Comparison of ENCODE assay signal across 24 cellular contexts in the genomic region with DNA sequence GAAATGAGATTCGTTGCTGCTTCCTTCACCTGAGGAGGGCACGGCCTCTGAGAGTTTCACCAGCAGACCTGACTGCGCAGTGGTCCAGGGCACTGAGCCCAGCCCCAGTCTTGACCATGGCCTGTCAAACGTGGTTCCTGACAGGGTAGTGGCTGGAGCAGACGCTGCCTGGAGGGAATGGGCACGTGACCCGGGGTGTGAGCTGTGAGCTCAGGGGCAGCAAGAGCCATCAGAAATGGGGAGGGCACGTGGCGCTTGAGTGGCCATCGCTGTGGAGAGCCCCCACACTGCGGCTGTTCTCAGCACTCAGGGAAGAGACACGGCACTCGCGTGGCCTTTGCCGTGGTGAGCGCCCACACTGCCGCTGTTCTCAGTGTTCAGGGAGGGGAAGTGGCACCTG. TPM values are rescaled to one million over a fixed set of nuclear protein-coding genes. Genes with fewer than 3 reads are reported as not detected.
"Had no signal": no experiment of that assay in that cellular context is flagged by ENCODE, and none has a peak within 500 bp of the region (broad histone marks: within the 10 kb centered on the region; RNA-seq: fewer than 3 reads in every experiment).

No MANE protein-coding gene starts in this region.

- H3K9me3 ChIP-seq: heart right ventricle, left lung, lower lobe of right lung, pancreas, prostate gland, sigmoid colon, tibial nerve, upper lobe of left lung had no signal

- H3K4me3 ChIP-seq: heart right ventricle, hepatocyte, left lung, lower lobe of right lung, pancreas, prostate gland, sigmoid colon, spleen, tibial nerve, upper lobe of left lung had no signal

- H3K36me3 ChIP-seq: prostate gland had no signal

- H3K27me3 ChIP-seq: heart right ventricle, hepatocyte, left lung, pancreas, sigmoid colon, spleen, tibial nerve, upper lobe of left lung had no signal

- H3K4me2 ChIP-seq: hepatocyte had no signal

- DNase-seq: immature natural killer cell; kidney; left colon; left lung; lower lobe of right lung; mammary epithelial cell; mesendoderm; naive B cell; pancreas; posterior cingulate gyrus; retina; sigmoid colon; small intestine; spleen; stimulated activated CD4-positive, alpha-beta T cell treated with anti-CD3 and anti-CD28 coated beads, Interleukin-2, amount 100 ng/mL, for 48 hours; stimulated activated CD4-positive, alpha-beta T cell treated with anti-CD3 and anti-CD28 coated beads, Interleukin-4, amount 100 ng/mL, for 4 hours; stimulated activated CD8-positive, alpha-beta memory T cell treated with anti-CD3 and anti-CD28 coated beads, Interleukin-4, amount 100 ng/mL, for 48 hours; stimulated activated naive CD4-positive, alpha-beta T cell treated with Interleukin-2 at 50 U/mL for 16 hours; stimulated activated naive CD8-positive, alpha-beta T cell treated with anti-CD3 and anti-CD28 coated beads, Interleukin-15, amount 100 ng/mL, for 72 hours had no signal

- H2AFZ ChIP-seq: hepatocyte had no signal

- H3K4me1 ChIP-seq: lower lobe of right lung, pancreas, prostate gland, spleen, upper lobe of left lung had no signal

- H3K27ac ChIP-seq: heart right ventricle, hepatocyte, left lung, lower lobe of right lung, pancreas, prostate gland, sigmoid colon, spleen, tibial nerve, upper lobe of left lung had no signal

- ATAC-seq: left colon; left lung; stimulated activated naive CD8-positive, alpha-beta T cell treated with anti-CD3 and anti-CD28 coated beads, Interleukin-15, amount 100 ng/mL, for 72 hours had no signal

RNA-seq across cellular contexts. Expression of gene FAM20C, which starts 12.0 kb away (rescaled TPM):
- polyA plus RNA-seq: immature natural killer cell had no signal
